ENCODE assay signal across 30 cellular contexts in the genomic region with DNA sequence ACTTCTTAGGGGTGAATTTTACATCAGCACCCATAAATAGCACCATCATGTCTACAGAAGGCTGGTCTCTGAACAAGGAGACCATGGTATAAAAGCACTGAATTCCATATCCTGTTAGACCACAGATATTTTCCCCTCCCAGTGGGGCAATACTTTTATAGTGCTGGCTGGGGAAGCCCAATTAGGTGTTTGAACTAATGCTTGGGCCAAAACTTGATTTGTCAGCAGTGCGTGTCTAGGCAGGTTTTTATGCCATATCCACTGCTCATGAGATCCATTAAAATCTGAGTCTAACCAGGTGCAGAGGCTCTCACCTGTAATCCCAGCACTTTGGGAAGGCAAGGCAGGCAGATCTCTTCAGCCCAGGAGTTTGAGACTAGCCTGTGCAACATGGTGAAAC.
A peak's percentile ranks its signal among the peaks of the same experiment; 100 is the strongest.
DNase-seq lines count a peak whose midpoint lies in the region; ATAC-seq, FAIRE-seq and TF ChIP-seq lines count a peak whose summit lies in the region.
"Had no signal": no experiment of that assay in that cellular context is flagged by ENCODE, and none has a peak within 500 bp of the region (broad histone marks: within the 10 kb centered on the region; RNA-seq: fewer than 3 reads in every experiment).

No MANE protein-coding gene starts in this region.

- FAIRE-seq in bronchial epithelial cell (lab: Jason Lieb, UNC) = no peak
- FAIRE-seq: G401.6 had no signal

- TF ChIP-seq POLR2A in prostate gland (IDR thresholded peaks at IDR 0.05) = no peak

- in situ Hi-C loops in G401 (cut with HindIII; ENCODE audit: low sequenced_read_pairs) = no loop called here

- no peaks in the 10 kb centered on the region for H3K36me3 Mint-ChIP-seq in activated CD8-positive, alpha-beta T cell treated with anti-CD3 and anti-CD28 coated beads for 36 hours (ENCODE audit: low read depth)

- POLR2A ChIA-PET in activated CD8-positive, alpha-beta T cell treated with anti-CD3 and anti-CD28 coated beads for 36 hours (lab: Charles Lee) = no interaction called here

- H3K9me3 ChIP-seq in prostate gland = no peaks in the 10 kb centered on the region
- H3K9me3 ChIP-seq: HAP-1 had no signal

- H3K4me1 Mint-ChIP-seq in activated CD8-positive, alpha-beta T cell treated with anti-CD3 and anti-CD28 coated beads for 36 hours (ENCODE audit: low read depth) = peaks cover 16% of the 10 kb centered on the region
- H3K4me1 Mint-ChIP-seq: B cell had no signal

- no peak for ATAC-seq in activated CD8-positive, alpha-beta T cell treated with anti-CD3 and anti-CD28 coated beads for 36 hours
- ATAC-seq: CD8-positive, alpha-beta T cell had no signal

- H3K27me3 ChIP-seq in bronchial epithelial cell (ENCODE audit: control insufficient read depth, insufficient read depth, low read length) (no peaks in the 10 kb centered on the region), prostate gland (replicated peaks; ENCODE audit: insufficient read depth) (peaks cover 2% of the 10 kb centered on the region)

- TF ChIP-seq CTCF in bronchial epithelial cell (IDR thresholded peaks at IDR 0.05; ENCODE audit: insufficient read depth, low read length, severe bottlenecking) = no peak
- no peak for TF ChIP-seq CTCF in prostate gland (IDR thresholded peaks at IDR 0.05)
- TF ChIP-seq CTCF in activated CD8-positive, alpha-beta T cell treated with anti-CD3 and anti-CD28 coated beads for 36 hours (IDR thresholded peaks at IDR 0.05) = no peak

- H3K4me1 ChIP-seq in prostate gland (replicated peaks) = no peaks in the 10 kb centered on the region
- H3K4me1 ChIP-seq: HAP-1 had no signal

- DNase-seq in NCI-H1417 (lab: John Stamatoyannopoulos, UW) = peak in 2 of 3 experiments; percentile 6 to 8
- no peak for DNase-seq in NCI-H1417 treated with DMSO at 0.1 percent for 48 hours (lab: John Stamatoyannopoulos, UW)
- DNase-seq in NCI-H1105 treated with DMSO at 0.1 percent for 48 hours (lab: John Stamatoyannopoulos, UW) = peak; percentile 81
- peak; percentile 65 for DNase-seq in bronchial epithelial cell (ENCODE audit: low read depth)
- DNase-seq in prostate gland (ENCODE audit: low spot score) = peak; percentile 52
- no peak for DNase-seq in activated CD8-positive, alpha-beta T cell treated with anti-CD3 and anti-CD28 coated beads for 36 hours
- no peak for DNase-seq in G401 (ENCODE audit: low spot score)
- DNase-seq in stimulated activated naive CD4-positive, alpha-beta T cell (lab: John Stamatoyannopoulos, UW) = no peak
- DNase-seq: CD8-positive, alpha-beta T cell; DMS 273 treated with DMSO at 0.1 percent for 48 hours; GOT3; HFFc6; IMR-90; KG1; MM.1S; NCI-H1048; NCI-H146; NCI-H1930; NCI-H2107; NCI-H446 treated with DMSO at 0.1 percent for 48 hours; NCI-H526; NCI-H82; NK-92 treated with Interleukin-12 subunit alpha and Interleukin-12 subunit beta, amount 100 ng/mL, for 24 hours; RPMI8226; SHP77 treated with DMSO at 0.1 percent for 48 hours had no signal

- WGBS in prostate gland = 58% methylated on average over 1 of the region's 1 CpG

- no peak overlapping the region for H3K27ac ChIP-seq in prostate gland
- H3K27ac ChIP-seq: 22Rv1, C4-2B had no signal

- CTCF ChIA-PET in activated CD8-positive, alpha-beta T cell treated with anti-CD3 and anti-CD28 coated beads for 36 hours (lab: Charles Lee) = no interaction called here

- H3K4me3 ChIP-seq in bronchial epithelial cell (ENCODE audit: low read depth, low read length) (no peak overlapping the region), prostate gland (no peak overlapping the region)
- H3K4me3 ChIP-seq: HAP-1 had no signal

- H3K4me3 Mint-ChIP-seq in activated CD8-positive, alpha-beta T cell treated with anti-CD3 and anti-CD28 coated beads for 36 hours = no peak overlapping the region
- H3K4me3 Mint-ChIP-seq: B cell; CD8-positive, alpha-beta T cell; HFFc6 had no signal

- H3K27me3 Mint-ChIP-seq in activated CD8-positive, alpha-beta T cell treated with anti-CD3 and anti-CD28 coated beads for 36 hours = no peaks in the 10 kb centered on the region
- H3K27me3 Mint-ChIP-seq: B cell had no signal

- intact Hi-C loops in prostate gland (cut with DNase I) = no loop called here
- intact Hi-C loops in activated CD8-positive, alpha-beta T cell treated with anti-CD3 and anti-CD28 coated beads for 36 hours (cut with micrococcal nuclease) = no loop called here

- no peaks in the 10 kb centered on the region for H3K36me3 ChIP-seq in bronchial epithelial cell (ENCODE audit: control insufficient read depth, insufficient read depth, low read length)
- no peaks in the 10 kb centered on the region for H3K36me3 ChIP-seq in prostate gland
- H3K36me3 ChIP-seq: HAP-1 had no signal

- peaks cover 2% of the 10 kb centered on the region for H3K9me3 Mint-ChIP-seq in activated CD8-positive, alpha-beta T cell treated with anti-CD3 and anti-CD28 coated beads for 36 hours

- no peak overlapping the region for H3K27ac Mint-ChIP-seq in activated CD8-positive, alpha-beta T cell treated with anti-CD3 and anti-CD28 coated beads for 36 hours
- H3K27ac Mint-ChIP-seq: B cell; CD8-positive, alpha-beta T cell; HFFc6 had no signal

Comparison
In these comparisons a context has a peak if more than half of its experiments do, and no peak if none do; other contexts are left out.
1. DNase-seq: peak in NCI-H1417 (2 of 3), NCI-H1105 treated with DMSO at 0.1 percent for 48 hours (single experiment), bronchial epithelial cell (single experiment) and prostate gland (single experiment); none in NCI-H1417 treated with DMSO at 0.1 percent for 48 hours (single experiment), activated CD8-positive, alpha-beta T cell treated with anti-CD3 and anti-CD28 coated beads for 36 hours (single experiment), G401 (single experiment) and stimulated activated naive CD4-positive, alpha-beta T cell (0 of 6).